ENCODE assay signal across 8 cellular contexts in the genomic region with DNA sequence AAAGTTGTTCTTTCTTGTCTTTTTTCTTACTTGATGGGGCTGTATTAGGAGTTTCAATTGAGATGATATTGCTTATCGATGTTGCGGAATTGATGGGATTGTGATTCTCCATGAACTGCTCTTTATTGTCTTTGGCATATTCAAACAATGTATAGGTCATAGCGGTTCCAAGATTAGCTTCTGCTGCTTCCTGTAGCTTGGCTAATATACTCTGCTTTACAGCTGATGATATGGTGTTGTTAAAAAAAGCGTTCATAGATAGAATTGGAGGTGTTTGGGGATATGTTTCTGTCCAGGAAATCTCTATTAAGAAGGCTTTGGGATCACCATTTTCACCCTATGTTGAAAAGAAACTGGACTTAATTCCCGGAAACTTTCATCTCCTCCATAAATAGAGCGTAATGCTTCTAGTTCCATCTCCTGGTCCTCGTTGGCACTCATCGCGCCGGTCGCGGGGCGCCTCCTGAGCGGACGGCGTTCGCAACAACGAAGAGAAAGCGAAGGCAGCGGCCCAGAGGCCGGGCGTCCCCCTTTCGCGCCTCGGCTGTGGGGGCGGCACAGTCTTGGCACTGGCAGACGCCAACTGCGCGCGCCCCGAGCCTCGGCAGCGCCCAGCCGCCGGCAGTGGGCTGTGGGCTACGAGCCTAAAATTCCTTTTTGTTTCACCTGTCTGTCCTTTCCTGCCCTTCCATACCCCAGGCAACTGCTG.
DNase-seq lines count a peak whose midpoint lies in the region; ATAC-seq and TF ChIP-seq lines count a peak whose summit lies in the region.
"Not testable (repeated sequence)": the region's sequence is repeated elsewhere in the genome, so short reads cannot be mapped to it uniquely, and the experiment has no call there.

No MANE protein-coding gene starts in this region.

- H3K36me3 ChIP-seq in duodenal mucosa (ENCODE audit: control insufficient read depth in 1 of 2, insufficient read depth in 2 of 2, low read length in 2 of 2); left lung: not testable (repeated sequence)

- not testable (repeated sequence) for H3K4me1 Mint-ChIP-seq in activated T-cell treated with anti-CD3 and anti-CD28 coated beads, Interleukin-2, amount 50 U/mL, for 24 hours (ENCODE audit: low read depth)

- H3K27ac Mint-ChIP-seq in activated T-cell treated with anti-CD3 and anti-CD28 coated beads, Interleukin-2, amount 50 U/mL, for 24 hours, result not testable (repeated sequence)

- not testable (repeated sequence) for H3K9me3 Mint-ChIP-seq in activated T-cell treated with anti-CD3 and anti-CD28 coated beads, Interleukin-2, amount 50 U/mL, for 24 hours

- CTCF ChIA-PET in AG04450 (lab: Charles Lee), result interaction anchor here (0.6 to 1.0 kb wide), 2 partner anchors 41 to 198 kb away, joined by 3 read pairs; no protein-coding TSS in a partner anchor

- intact Hi-C loops in left lung (cut with DNase I), result not testable (repeated sequence)

- H3K9ac ChIP-seq in duodenal mucosa (ENCODE audit: low read depth in 1 of 2, low read length in 2 of 2), result not testable (repeated sequence)

- not testable (repeated sequence) for DNase-seq in AG04450 (ENCODE audit: low read depth, low spot score); activated T-cell treated with anti-CD3 and anti-CD28 coated beads, Interleukin-2, amount 50 U/mL, for 24 hours; left lung

- not testable (repeated sequence) for TF ChIP-seq CTCF in AG04450 (IDR thresholded peaks at IDR 0.05; ENCODE audit: low read depth, low read length); left lung (IDR thresholded peaks at IDR 0.05)

- H3K9me3 ChIP-seq in AG04450 (ENCODE audit: control insufficient read depth, insufficient read depth, low read length); duodenal mucosa (ENCODE audit: control insufficient read depth in 1 of 2, low read length in 2 of 2); left lung: not testable (repeated sequence)

- not testable (repeated sequence) for H3K27ac ChIP-seq in AG04450 (ENCODE audit: low read depth, low read length); duodenal mucosa (ENCODE audit: low read depth, low read length); left lung; skin epidermis

- POLR2A ChIA-PET in AG04450 (lab: Yijun Ruan, JAX), result not testable (repeated sequence)

- peaks cover 34% of the 10 kb centered on the region for H3K27me3 Mint-ChIP-seq in activated T-cell treated with anti-CD3 and anti-CD28 coated beads, Interleukin-2, amount 50 U/mL, for 24 hours

- not testable (repeated sequence) for H3K4me1 ChIP-seq in duodenal mucosa (ENCODE audit: control insufficient read depth in 1 of 2, insufficient read depth in 2 of 2, low read length in 2 of 2); left lung

- peak overlapping the region; percentile 29 for H3K4me3 ChIP-seq in AG04450 (ENCODE audit: low read depth, low read length)
- H3K4me3 ChIP-seq in duodenal mucosa (ENCODE audit: low read depth in 1 of 2, low read length in 2 of 2), result peak overlapping the region; percentile 52 to 55
- H3K4me3 ChIP-seq in left lung, result peak overlapping the region; percentile 15 to 17
- peak overlapping the region; percentile 9 to 34 (median 16) for H3K4me3 ChIP-seq in skin epidermis

- ATAC-seq in GM19324 (IDR thresholded peaks at IDR 0.05; ENCODE audit: low FRiP score, unreplicated experiment) (peak; percentile 74), HG02610 (IDR thresholded peaks at IDR 0.05; ENCODE audit: unreplicated experiment) (peak; percentile 79), HG03571 (IDR thresholded peaks at IDR 0.05; ENCODE audit: unreplicated experiment) (peak; percentile 81), left lung (peak; percentile 65)

- H3K27me3 ChIP-seq in AG04450 (ENCODE audit: control insufficient read depth, insufficient read depth, low read length), result peaks cover 14% of the 10 kb centered on the region
- H3K27me3 ChIP-seq in duodenal mucosa (ENCODE audit: control insufficient read depth in 1 of 2, insufficient read depth in 2 of 2, low read length in 2 of 2), result not testable (repeated sequence)
- H3K27me3 ChIP-seq in left lung, result peaks cover 6 to 18% of the 10 kb centered on the region in 2 donors

- not testable (repeated sequence) for H3K36me3 Mint-ChIP-seq in activated T-cell treated with anti-CD3 and anti-CD28 coated beads, Interleukin-2, amount 50 U/mL, for 24 hours (ENCODE audit: low read depth)

- H3K4me3 Mint-ChIP-seq in activated T-cell treated with anti-CD3 and anti-CD28 coated beads, Interleukin-2, amount 50 U/mL, for 24 hours, result peak overlapping the region; percentile 67
